Comparison of ENCODE assay signal across 8 cellular contexts in genomic region chr4:108492816-108493595, GRCh38.
DNase-seq lines count a peak whose midpoint lies in the region; ATAC-seq and TF ChIP-seq lines count a peak whose summit lies in the region.

No MANE protein-coding gene starts in this region.

- no peak overlapping the region for H2BK120ac ChIP-seq in IMR-90 (ENCODE audit: low read depth, low read length)

- H3K18ac ChIP-seq in IMR-90 (ENCODE audit: low read depth, low read length): no peak overlapping the region

- H3K27ac ChIP-seq in IMR-90 (ENCODE audit: insufficient read depth, low read length): no peak overlapping the region
- no peak overlapping the region for H3K27ac ChIP-seq in lower lobe of right lung
- H3K27ac ChIP-seq in coronary artery: no peak overlapping the region

- no peak overlapping the region for H4K91ac ChIP-seq in IMR-90 (ENCODE audit: insufficient read depth, low read depth, low read length)

- no peaks in the 10 kb centered on the region for H3K4me1 ChIP-seq in IMR-90 (ENCODE audit: control insufficient read depth, insufficient read depth, low read length)
- H3K4me1 ChIP-seq in lower lobe of right lung: no peaks in the 10 kb centered on the region

- CTCF ChIA-PET in IMR-90 (lab: Yijun Ruan, JAX): interaction anchor here (0.5 to 2.2 kb wide), 9 partner anchors 10 to 474 kb away, joined by 3 to 7 read pairs (median 5); no protein-coding TSS in a partner anchor
- CTCF ChIA-PET in activated naive CD4-positive, alpha-beta T cell treated with anti-CD3 and anti-CD28 coated beads for 36 hours (lab: Charles Lee): interaction anchor here (0.6 to 2.6 kb wide), 19 partner anchors 13 to 491 kb away, joined by 3 to 17 read pairs (median 3); no protein-coding TSS in a partner anchor

- intact Hi-C loops in IMR-90 (cut with micrococcal nuclease) (loop anchor here (1.0 to 10.0 kb wide), 4 partner anchors 328 to 474 kb away; partner anchors contain the start of gene LEF1), lower lobe of right lung (cut with DNase I) (no loop called here)
- intact Hi-C loops in activated naive CD4-positive, alpha-beta T cell treated with anti-CD3 and anti-CD28 coated beads for 36 hours (cut with micrococcal nuclease): loop anchor here (1.0 kb wide), 2 partner anchors 463 to 475 kb away; no protein-coding TSS in a partner anchor

- H3K14ac ChIP-seq in IMR-90 (replicated peaks; ENCODE audit: low read depth, low read length): no peak overlapping the region

- no peak overlapping the region for H2AK5ac ChIP-seq in IMR-90 (ENCODE audit: low read depth, low read length)

- dilution Hi-C loops in IMR-90 (cut with HindIII; ENCODE audit: low sequenced_read_pairs, unreplicated experiment): no loop called here

- H3K56ac ChIP-seq in IMR-90 (ENCODE audit: extremely low read depth, insufficient read depth, low read length): no peak overlapping the region

- H2AFZ ChIP-seq in IMR-90 (replicated peaks; ENCODE audit: low read length, poor library complexity): no peak overlapping the region

- no peak overlapping the region for H3K9ac ChIP-seq in IMR-90 (ENCODE audit: low read depth, low read length)

- POLR2A ChIA-PET in IMR-90 (lab: Charles Lee; ENCODE audit: unreplicated experiment): no interaction called here

- no peak overlapping the region for H3K23ac ChIP-seq in IMR-90 (ENCODE audit: low read depth, low read length)

- no TSS peak for BruUV-seq in IMR-90 (replicated peaks; lab: Mats Ljungman, UMichigan)

- H3K27me3 ChIP-seq in IMR-90 (ENCODE audit: control insufficient read depth, insufficient read depth, low read length) (no peaks in the 10 kb centered on the region; the same call in 1 of the 2 replicates), lower lobe of right lung (ENCODE audit: low read depth) (no peaks in the 10 kb centered on the region)

- no peak overlapping the region for H2BK15ac ChIP-seq in IMR-90 (ENCODE audit: low read depth, low read length)

- DNase-seq in GM10266 (ENCODE audit: extremely low spot score): no peak
- DNase-seq in IMR-90: peak; percentile 11
- peak; percentile 53 for DNase-seq in activated naive CD4-positive, alpha-beta T cell treated with anti-CD3 and anti-CD28 coated beads for 36 hours
- no peak for DNase-seq in lower lobe of right lung
- no peak for DNase-seq in coronary artery (ENCODE audit: low spot score)
- no peak for DNase-seq in NCI-H510A (lab: John Stamatoyannopoulos, UW)

- H4K8ac ChIP-seq in IMR-90 (ENCODE audit: low read depth in 2 of 2, low read length in 2 of 2): no peak overlapping the region

- H4K20me1 ChIP-seq in IMR-90 (ENCODE audit: insufficient read depth, low read length): no peaks in the 10 kb centered on the region

- peaks cover 14% of the 10 kb centered on the region for H3K9me3 Mint-ChIP-seq in activated naive CD4-positive, alpha-beta T cell treated with anti-CD3 and anti-CD28 coated beads for 36 hours

- TF ChIP-seq POLR2A in IMR-90 (IDR thresholded peaks at IDR 0.05; ENCODE audit: low read depth, low read length): no peak

- no peak overlapping the region for H2AK9ac ChIP-seq in IMR-90 (replicated peaks; ENCODE audit: low read depth, low read length, poor library complexity)

- no peaks in the 10 kb centered on the region for H3K9me3 ChIP-seq in IMR-90 (ENCODE audit: control insufficient read depth, insufficient read depth, low read length)
- H3K9me3 ChIP-seq in lower lobe of right lung: peaks cover 11% of the 10 kb centered on the region

- H3K27me3 Mint-ChIP-seq in activated naive CD4-positive, alpha-beta T cell treated with anti-CD3 and anti-CD28 coated beads for 36 hours (ENCODE audit: low read depth): no peaks in the 10 kb centered on the region

- H2BK20ac ChIP-seq in IMR-90 (ENCODE audit: low read depth, low read length): no peak overlapping the region

- H3K36me3 ChIP-seq in IMR-90 (ENCODE audit: control insufficient read depth, insufficient read depth, low read length) (no peaks in the 10 kb centered on the region), lower lobe of right lung (no peaks in the 10 kb centered on the region)

- H3K4me1 Mint-ChIP-seq in activated naive CD4-positive, alpha-beta T cell treated with anti-CD3 and anti-CD28 coated beads for 36 hours (ENCODE audit: low read depth): no peaks in the 10 kb centered on the region

- H3K4me2 ChIP-seq in IMR-90 (ENCODE audit: low read depth, low read length): no peak overlapping the region

- no peak overlapping the region for H2BK5ac ChIP-seq in IMR-90 (ENCODE audit: low read depth, low read length, poor library complexity, severe bottlenecking)

- 42% methylated on average over 3 of the region's 4 CpGs; no CpG with 5 or more reads in 1 of the 2 experiments for WGBS in IMR-90 (ENCODE audit: extremely low coverage in 2 of 2, insufficient read length in 1 of 2), 2 experiments

- peaks cover 1% of the 10 kb centered on the region for H3K36me3 Mint-ChIP-seq in activated naive CD4-positive, alpha-beta T cell treated with anti-CD3 and anti-CD28 coated beads for 36 hours (ENCODE audit: low read depth)

- no peak overlapping the region for H3K4ac ChIP-seq in IMR-90 (ENCODE audit: low read depth, low read length)

- no peak overlapping the region for H3K27ac Mint-ChIP-seq in activated naive CD4-positive, alpha-beta T cell treated with anti-CD3 and anti-CD28 coated beads for 36 hours

- TF ChIP-seq CTCF in GM10266 (IDR thresholded peaks at IDR 0.05; ENCODE audit: control insufficient read depth, insufficient read depth, low read depth, missing control alignments): peak; percentile 39
- peak; percentile 51 for TF ChIP-seq CTCF in IMR-90 (conservative IDR thresholded peaks at IDR 0.05; ENCODE audit: low read depth, low read length)
- peak; percentile 25 for TF ChIP-seq CTCF in lower lobe of right lung (IDR thresholded peaks at IDR 0.05)
- TF ChIP-seq CTCF in coronary artery (IDR thresholded peaks at IDR 0.05): no peak

- no peak overlapping the region for H4K5ac ChIP-seq in IMR-90 (ENCODE audit: low read depth, low read length)

- H3K4me3 ChIP-seq in IMR-90 (ENCODE audit: insufficient read depth, low read depth, low read length): no peak overlapping the region
- no peak overlapping the region for H3K4me3 ChIP-seq in lower lobe of right lung
- no peak overlapping the region for H3K4me3 ChIP-seq in coronary artery

- H3K79me1 ChIP-seq in IMR-90 (ENCODE audit: low read depth in 1 of 2, low read length in 2 of 2): no peaks in the 10 kb centered on the region

- peak; percentile 76 for TF ChIP-seq RAD21 in IMR-90 (IDR thresholded peaks at IDR 0.05; ENCODE audit: low read length)

- no peak overlapping the region for H3K4me3 Mint-ChIP-seq in activated naive CD4-positive, alpha-beta T cell treated with anti-CD3 and anti-CD28 coated beads for 36 hours

- in situ Hi-C loops in IMR-90 (cut with MboI; ENCODE audit: low sequenced_read_pairs): no loop called here

- H3K9me1 ChIP-seq in IMR-90 (ENCODE audit: insufficient read depth, low read length): no peaks in the 10 kb centered on the region

- ATAC-seq in IMR-90 (ENCODE audit: low read depth) (peak; percentile 88), lower lobe of right lung (peak in 1 of 2 donors; percentile 46), GM18909 (IDR thresholded peaks at IDR 0.05; ENCODE audit: poor library complexity, unreplicated experiment) (no peak), HG03432 (IDR thresholded peaks at IDR 0.05; ENCODE audit: unreplicated experiment) (no peak)

TF ChIP-seq in IMR-90, 13 proteins besides CTCF, POLR2A, EP300 and RAD21:
- peak; percentile 64 for TF ChIP-seq SMC3 (IDR thresholded peaks at IDR 0.05; ENCODE audit: low read depth, low read length)
- TF ChIP-seq RFX5 (IDR thresholded peaks at IDR 0.05; ENCODE audit: low read depth, low read length): no peak

Comparison
In these comparisons a context has a peak if more than half of its experiments do, and no peak if none do; other contexts are left out.
1. DNase-seq: peak in IMR-90 (single experiment) and activated naive CD4-positive, alpha-beta T cell treated with anti-CD3 and anti-CD28 coated beads for 36 hours (single experiment); none in GM10266 (single experiment), lower lobe of right lung (single experiment), coronary artery (single experiment) and NCI-H510A (single experiment).